In the genomic region with DNA sequence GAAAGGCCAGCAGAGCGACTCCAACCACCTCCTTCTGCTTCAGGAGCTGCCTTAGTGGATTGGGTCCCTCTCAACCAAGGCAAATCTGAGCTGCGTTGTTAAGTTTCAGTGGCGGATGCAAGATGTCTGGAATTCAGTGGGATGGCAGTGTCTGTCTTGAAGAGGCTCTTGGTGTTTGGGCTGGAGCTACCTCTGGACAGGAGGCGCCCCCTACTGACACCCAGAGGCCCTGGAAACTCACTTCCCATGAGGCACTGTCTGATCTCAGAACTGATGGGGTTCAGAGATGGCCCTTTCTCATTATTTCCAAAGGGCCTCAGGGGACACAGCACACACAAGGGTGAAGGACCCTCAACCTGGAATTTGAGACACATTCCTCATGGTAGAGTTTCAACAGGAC, we compare ENCODE assay signal across 7 cellular contexts. TPM values are rescaled to one million over a fixed set of nuclear protein-coding genes. Genes with fewer than 3 reads are reported as not detected.
A peak's percentile ranks its signal among the peaks of the same experiment; 100 is the strongest.
DNase-seq lines count a peak whose midpoint lies in the region; ATAC-seq and TF ChIP-seq lines count a peak whose summit lies in the region.

No MANE protein-coding gene starts in this region.

- 73% methylated on average over 3 of the region's 4 CpGs for WGBS in right lobe of liver (ENCODE audit: insufficient coverage, low coverage, low lambda C conversion rate, missing lambda C conversion rate)

- TF ChIP-seq CTCF in GM10266 (IDR thresholded peaks at IDR 0.05; ENCODE audit: control insufficient read depth, insufficient read depth, low read depth, missing control alignments) (peak; percentile 69), right lobe of liver (IDR thresholded peaks at IDR 0.05) (peak; percentile 69 to 89 (median 78))

- no peak overlapping the region for H3K27ac ChIP-seq in right lobe of liver

- intact Hi-C loops in right lobe of liver (cut with DNase I) = loop anchor here in 1 of 2 donors (5.0 kb wide), 1 partner anchor 276 kb away; a partner anchor contains a TSS

- H3K9me3 ChIP-seq in right lobe of liver = no peaks in the 10 kb centered on the region

- H3K36me3 ChIP-seq in right lobe of liver = no peaks in the 10 kb centered on the region

- no peaks in the 10 kb centered on the region for H3K27me3 ChIP-seq in right lobe of liver

- no peak overlapping the region for H3K4me3 ChIP-seq in right lobe of liver

- no peak for TF ChIP-seq POLR2A in right lobe of liver (IDR thresholded peaks at IDR 0.05)

- peak; percentile 64 to 73 for ATAC-seq in activated CD4-positive, CD25-positive, alpha-beta regulatory T cell treated with anti-CD3 and anti-CD28 coated beads, Interleukin-2, amount 50 U/mL, for 24 hours
- ATAC-seq in right lobe of liver (peak; percentile 81 to 92 (median 88)), HG03378 (IDR thresholded peaks at IDR 0.05; ENCODE audit: unreplicated experiment) (no peak)

- H3K4me1 ChIP-seq in right lobe of liver = peaks cover 0 to 19% (median 3%) of the 10 kb centered on the region in 4 donors

- DNase-seq in GM10266 (ENCODE audit: extremely low spot score) (peak; percentile 73), MV-4-11 (lab: John Stamatoyannopoulos, UW) (peak; percentile 60), cerebellar cortex (ENCODE audit: low spot score) (peak; percentile 68), right lobe of liver (peak; percentile 66 to 79 (median 77))
- DNase-seq in stimulated activated CD4-positive, alpha-beta T cell treated with anti-CD3 and anti-CD28 coated beads, TNF-alpha, amount 100 ng/mL, for 24 hours (ENCODE audit: low read depth in 3 of 3) = peak; percentile 18 to 68 (median 20)

RNA-seq across cellular contexts. Expression of a gene that starts 6.0 kb away (rescaled TPM):
- total RNA-seq in right lobe of liver = 10 to 100 TPM; 33.2 to 75.4 (median 49.9) TPM

Comparison
In these comparisons a context has a peak if more than half of its experiments do, and no peak if none do; other contexts are left out.
1. DNase-seq: peak in every context shown above with its lines; median percentile 77 in right lobe of liver; 73 in GM10266; 68 in cerebellar cortex; 60 in MV-4-11; 20 in stimulated activated CD4-positive, alpha-beta T cell treated with anti-CD3 and anti-CD28 coated beads, TNF-alpha, amount 100 ng/mL, for 24 hours.